1 cellular context compared by ENCODE assay signal in the genomic region with DNA sequence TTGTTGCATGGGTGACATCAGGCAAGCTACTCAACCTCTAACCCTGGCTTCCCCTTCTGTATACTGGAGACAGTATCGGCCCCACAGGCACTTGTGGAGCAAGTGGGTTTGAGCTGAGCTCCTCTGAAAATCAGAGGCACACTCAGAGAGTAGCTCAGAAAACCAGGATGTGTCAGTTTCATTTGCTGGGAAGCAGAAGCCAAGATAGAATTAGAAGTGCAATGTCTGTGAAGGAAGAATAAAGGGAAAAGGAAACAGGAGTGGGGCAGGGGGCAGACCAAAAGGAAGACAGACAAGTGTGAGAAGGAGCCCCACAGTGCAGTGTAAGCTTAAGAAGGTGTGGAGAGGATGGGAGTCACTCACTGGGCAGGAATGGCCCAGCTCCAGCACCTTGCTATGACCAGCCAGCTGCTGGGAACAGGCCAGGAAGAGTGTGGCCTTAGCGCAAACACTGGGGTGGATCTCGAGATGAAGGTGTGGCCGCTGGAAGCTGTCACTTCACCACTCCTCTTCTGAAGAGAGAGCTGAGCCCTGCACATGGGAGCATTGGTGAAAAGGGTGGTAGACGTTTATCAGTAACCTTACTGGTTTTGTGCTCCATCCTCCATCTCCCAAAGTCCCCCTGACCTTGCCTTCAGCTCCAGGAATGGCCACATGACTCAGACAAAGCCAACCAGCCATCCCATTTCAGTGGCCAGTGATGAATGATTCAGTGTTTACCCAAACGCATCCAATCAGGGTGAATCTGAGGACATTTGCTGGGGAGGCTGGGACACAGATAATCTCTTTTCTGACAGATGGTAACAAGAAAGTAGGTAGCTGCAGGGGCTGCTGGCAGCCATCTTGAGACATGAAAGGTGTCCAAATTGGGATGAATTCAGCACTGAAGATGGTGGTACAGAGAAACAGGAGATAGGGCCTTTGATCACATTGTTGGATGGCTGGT.
A peak's percentile ranks its signal among the peaks of the same experiment; 100 is the strongest.
TF ChIP-seq lines count a peak whose summit lies in the region.

No MANE protein-coding gene starts in this region.

TF ChIP-seq in K562, 482 proteins besides CTCF, POLR2A, EP300 and RAD21 (continued from another document and continues in another):
- no peak for TF ChIP-seq ZBTB43 (CRISPR knock-in tag; IDR thresholded peaks at IDR 0.05)
- no peak for TF ChIP-seq DIDO1 (tag; IDR thresholded peaks at IDR 0.05; ENCODE audit: low read depth)
- TF ChIP-seq ASH1L (IDR thresholded peaks at IDR 0.05; ENCODE audit: borderline replicate concordance, low read depth, partially characterized antibody): no peak
- TF ChIP-seq, protein P1, sequence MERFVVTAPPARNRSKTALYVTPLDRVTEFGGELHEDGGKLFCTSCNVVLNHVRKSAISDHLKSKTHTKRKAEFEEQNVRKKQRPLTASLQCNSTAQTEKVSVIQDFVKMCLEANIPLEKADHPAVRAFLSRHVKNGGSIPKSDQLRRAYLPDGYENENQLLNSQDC (CRISPR knock-in tag; IDR thresholded peaks at IDR 0.05): no peak
- no peak for TF ChIP-seq SP2 (IDR thresholded peaks at IDR 0.05; ENCODE audit: extremely low read depth, low read depth, low read length, poor library complexity, severe bottlenecking)
- TF ChIP-seq ARID3B (CRISPR knock-in tag; IDR thresholded peaks at IDR 0.05; ENCODE audit: borderline replicate concordance): no peak
- TF ChIP-seq, protein P2, sequence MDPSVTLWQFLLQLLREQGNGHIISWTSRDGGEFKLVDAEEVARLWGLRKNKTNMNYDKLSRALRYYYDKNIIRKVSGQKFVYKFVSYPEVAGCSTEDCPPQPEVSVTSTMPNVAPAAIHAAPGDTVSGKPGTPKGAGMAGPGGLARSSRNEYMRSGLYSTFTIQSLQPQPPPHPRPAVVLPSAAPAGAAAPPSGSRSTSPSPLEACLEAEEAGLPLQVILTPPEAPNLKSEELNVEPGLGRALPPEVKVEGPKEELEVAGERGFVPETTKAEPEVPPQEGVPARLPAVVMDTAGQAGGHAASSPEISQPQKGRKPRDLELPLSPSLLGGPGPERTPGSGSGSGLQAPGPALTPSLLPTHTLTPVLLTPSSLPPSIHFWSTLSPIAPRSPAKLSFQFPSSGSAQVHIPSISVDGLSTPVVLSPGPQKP (CRISPR knock-in tag; IDR thresholded peaks at IDR 0.05): no peak
- TF ChIP-seq CBX8 (IDR thresholded peaks at IDR 0.05; ENCODE audit: borderline replicate concordance, extremely low read depth, low read depth, low read length, poor library complexity, severe bottlenecking): no peak
- no peak for TF ChIP-seq E2F5 (CRISPR knock-in tag; IDR thresholded peaks at IDR 0.05)
- no peak for TF ChIP-seq TAF15 (IDR thresholded peaks at IDR 0.05; ENCODE audit: low read depth, low read length)
- no peak for TF ChIP-seq SIRT6 (IDR thresholded peaks at IDR 0.05; ENCODE audit: low read depth, low read length)
- TF ChIP-seq ZNF512 (tag; IDR thresholded peaks at IDR 0.05): no peak
- TF ChIP-seq, protein P3, sequence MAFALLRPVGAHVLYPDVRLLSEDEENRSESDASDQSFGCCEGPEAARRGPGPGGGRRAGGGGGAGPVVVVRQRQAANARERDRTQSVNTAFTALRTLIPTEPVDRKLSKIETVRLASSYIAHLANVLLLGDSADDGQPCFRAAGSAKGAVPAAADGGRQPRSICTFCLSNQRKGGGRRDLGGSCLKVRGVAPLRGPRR (CRISPR knock-in tag; IDR thresholded peaks at IDR 0.05): no peak
- no peak for TF ChIP-seq CC2D1A (IDR thresholded peaks at IDR 0.05)
- TF ChIP-seq, protein P4, sequence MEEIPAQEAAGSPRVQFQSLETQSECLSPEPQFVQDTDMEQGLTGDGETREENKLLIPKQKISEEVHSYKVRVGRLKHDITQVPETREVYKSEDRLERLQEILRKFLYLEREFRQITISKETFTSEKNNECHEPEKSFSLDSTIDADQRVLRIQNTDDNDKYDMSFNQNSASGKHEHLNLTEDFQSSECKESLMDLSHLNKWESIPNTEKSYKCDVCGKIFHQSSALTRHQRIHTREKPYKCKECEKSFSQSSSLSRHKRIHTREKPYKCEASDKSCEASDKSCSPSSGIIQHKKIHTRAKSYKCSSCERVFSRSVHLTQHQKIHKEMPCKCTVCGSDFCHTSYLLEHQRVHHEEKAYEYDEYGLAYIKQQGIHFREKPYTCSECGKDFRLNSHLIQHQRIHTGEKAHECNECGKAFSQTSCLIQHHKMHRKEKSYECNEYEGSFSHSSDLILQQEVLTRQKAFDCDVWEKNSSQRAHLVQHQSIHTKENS (CRISPR knock-in tag; IDR thresholded peaks at IDR 0.05): no peak
- TF ChIP-seq PHF8 (IDR thresholded peaks at IDR 0.05; ENCODE audit: borderline replicate concordance, low read length): no peak
- no peak for TF ChIP-seq ELF1 (tag; IDR thresholded peaks at IDR 0.05)
- peak; percentile 30; the same call in 1 of the 2 replicates for TF ChIP-seq CREM (IDR thresholded peaks at IDR 0.05; ENCODE audit: low read depth)
- TF ChIP-seq MAFK (IDR thresholded peaks at IDR 0.05; ENCODE audit: low read length): no peak
- TF ChIP-seq, protein P5, sequence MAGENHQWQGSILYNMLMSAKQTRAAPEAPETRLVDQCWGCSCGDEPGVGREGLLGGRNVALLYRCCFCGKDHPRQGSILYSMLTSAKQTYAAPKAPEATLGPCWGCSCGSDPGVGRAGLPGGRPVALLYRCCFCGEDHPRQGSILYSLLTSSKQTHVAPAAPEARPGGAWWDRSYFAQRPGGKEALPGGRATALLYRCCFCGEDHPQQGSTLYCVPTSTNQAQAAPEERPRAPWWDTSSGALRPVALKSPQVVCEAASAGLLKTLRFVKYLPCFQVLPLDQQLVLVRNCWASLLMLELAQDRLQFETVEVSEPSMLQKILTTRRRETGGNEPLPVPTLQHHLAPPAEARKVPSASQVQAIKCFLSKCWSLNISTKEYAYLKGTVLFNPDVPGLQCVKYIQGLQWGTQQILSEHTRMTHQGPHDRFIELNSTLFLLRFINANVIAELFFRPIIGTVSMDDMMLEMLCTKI (IDR thresholded peaks at IDR 0.05; ENCODE audit: partially characterized antibody): no peak
- no peak for TF ChIP-seq NR4A1 (CRISPR knock-in tag; IDR thresholded peaks at IDR 0.05)
- TF ChIP-seq NR4A1 (tag; IDR thresholded peaks at IDR 0.05): 0 out of 2 replicates have a peak, but pooled peaks have one; percentile 71
- no peak for TF ChIP-seq POLR2G (IDR thresholded peaks at IDR 0.05; ENCODE audit: low read depth, low read length)
- TF ChIP-seq MLLT1 (IDR thresholded peaks at IDR 0.05): no peak
- no peak for TF ChIP-seq EWSR1 (IDR thresholded peaks at IDR 0.05; ENCODE audit: borderline replicate concordance, low read depth, partially characterized antibody)
- TF ChIP-seq SMAD3 (CRISPR knock-in tag; conservative IDR thresholded peaks at IDR 0.05): no peak
- no peak for TF ChIP-seq RFX7 (CRISPR knock-in tag; IDR thresholded peaks at IDR 0.05)
- no peak for TF ChIP-seq KLF10 (CRISPR knock-in tag; IDR thresholded peaks at IDR 0.05)
- no peak for TF ChIP-seq ZZZ3 (IDR thresholded peaks at IDR 0.05)
- TF ChIP-seq ZNF436 (CRISPR knock-in tag; IDR thresholded peaks at IDR 0.05): no peak
- TF ChIP-seq RCOR1 (IDR thresholded peaks at IDR 0.05; ENCODE audit: borderline replicate concordance in 1 of 2, low read depth in 2 of 2, low read length in 2 of 2): peak in 1 of 2 experiments; percentile 42; a peak in 1 of 4 replicates
- no peak for TF ChIP-seq KAT7 (CRISPR knock-in tag; IDR thresholded peaks at IDR 0.05; ENCODE audit: borderline replicate concordance)
- no peak for TF ChIP-seq PCBP2 (IDR thresholded peaks at IDR 0.05; ENCODE audit: low read depth, low read length, poor library complexity, severe bottlenecking)
- TF ChIP-seq TBP (optimal IDR thresholded peaks at IDR 0.05; ENCODE audit: low read depth, low read length): no peak
- no peak for TF ChIP-seq NFIX (CRISPR knock-in tag; IDR thresholded peaks at IDR 0.05; ENCODE audit: low read depth)
- no peak for TF ChIP-seq SMAD1 (IDR thresholded peaks at IDR 0.05; ENCODE audit: low read depth, low read length, partially characterized antibody)
- TF ChIP-seq, protein P6, sequence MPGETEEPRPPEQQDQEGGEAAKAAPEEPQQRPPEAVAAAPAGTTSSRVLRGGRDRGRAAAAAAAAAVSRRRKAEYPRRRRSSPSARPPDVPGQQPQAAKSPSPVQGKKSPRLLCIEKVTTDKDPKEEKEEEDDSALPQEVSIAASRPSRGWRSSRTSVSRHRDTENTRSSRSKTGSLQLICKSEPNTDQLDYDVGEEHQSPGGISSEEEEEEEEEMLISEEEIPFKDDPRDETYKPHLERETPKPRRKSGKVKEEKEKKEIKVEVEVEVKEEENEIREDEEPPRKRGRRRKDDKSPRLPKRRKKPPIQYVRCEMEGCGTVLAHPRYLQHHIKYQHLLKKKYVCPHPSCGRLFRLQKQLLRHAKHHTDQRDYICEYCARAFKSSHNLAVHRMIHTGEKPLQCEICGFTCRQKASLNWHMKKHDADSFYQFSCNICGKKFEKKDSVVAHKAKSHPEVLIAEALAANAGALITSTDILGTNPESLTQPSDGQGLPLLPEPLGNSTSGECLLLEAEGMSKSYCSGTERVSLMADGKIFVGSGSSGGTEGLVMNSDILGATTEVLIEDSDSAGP (CRISPR knock-in tag; IDR thresholded peaks at IDR 0.05): no peak
- no peak for TF ChIP-seq THAP7 (CRISPR knock-in tag; IDR thresholded peaks at IDR 0.05)
- peak; percentile 13; the same call in 1 of the 2 replicates for TF ChIP-seq MYC (IDR thresholded peaks at IDR 0.05; ENCODE audit: low read depth, low read length)
- TF ChIP-seq MYC (CRISPR knock-in tag; IDR thresholded peaks at IDR 0.05; ENCODE audit: borderline replicate concordance, low read depth): no peak
- no peak for TF ChIP-seq MAFG (tag; conservative IDR thresholded peaks at IDR 0.05)
- TF ChIP-seq, protein P7, sequence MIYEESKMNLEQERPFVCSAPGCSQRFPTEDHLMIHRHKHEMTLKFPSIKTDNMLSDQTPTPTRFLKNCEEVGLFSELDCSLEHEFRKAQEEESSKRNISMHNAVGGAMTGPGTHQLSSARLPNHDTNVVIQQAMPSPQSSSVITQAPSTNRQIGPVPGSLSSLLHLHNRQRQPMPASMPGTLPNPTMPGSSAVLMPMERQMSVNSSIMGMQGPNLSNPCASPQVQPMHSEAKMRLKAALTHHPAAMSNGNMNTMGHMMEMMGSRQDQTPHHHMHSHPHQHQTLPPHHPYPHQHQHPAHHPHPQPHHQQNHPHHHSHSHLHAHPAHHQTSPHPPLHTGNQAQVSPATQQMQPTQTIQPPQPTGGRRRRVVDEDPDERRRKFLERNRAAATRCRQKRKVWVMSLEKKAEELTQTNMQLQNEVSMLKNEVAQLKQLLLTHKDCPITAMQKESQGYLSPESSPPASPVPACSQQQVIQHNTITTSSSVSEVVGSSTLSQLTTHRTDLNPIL (CRISPR knock-in tag; IDR thresholded peaks at IDR 0.05): no peak
- TF ChIP-seq CEBPG (CRISPR knock-in tag; IDR thresholded peaks at IDR 0.05): no peak
- TF ChIP-seq CEBPG (tag; conservative IDR thresholded peaks at IDR 0.05 in 1 of 2, IDR thresholded peaks at IDR 0.05 in 1 of 2): no peak
- TF ChIP-seq ZNF324 (CRISPR knock-in tag; IDR thresholded peaks at IDR 0.05): no peak
- peak; percentile 29; the same call in 1 of the 2 replicates for TF ChIP-seq DMBX1 (CRISPR knock-in tag; IDR thresholded peaks at IDR 0.05; ENCODE audit: borderline replicate concordance)
